9 cellular contexts compared by ENCODE assay signal in the genomic region with DNA sequence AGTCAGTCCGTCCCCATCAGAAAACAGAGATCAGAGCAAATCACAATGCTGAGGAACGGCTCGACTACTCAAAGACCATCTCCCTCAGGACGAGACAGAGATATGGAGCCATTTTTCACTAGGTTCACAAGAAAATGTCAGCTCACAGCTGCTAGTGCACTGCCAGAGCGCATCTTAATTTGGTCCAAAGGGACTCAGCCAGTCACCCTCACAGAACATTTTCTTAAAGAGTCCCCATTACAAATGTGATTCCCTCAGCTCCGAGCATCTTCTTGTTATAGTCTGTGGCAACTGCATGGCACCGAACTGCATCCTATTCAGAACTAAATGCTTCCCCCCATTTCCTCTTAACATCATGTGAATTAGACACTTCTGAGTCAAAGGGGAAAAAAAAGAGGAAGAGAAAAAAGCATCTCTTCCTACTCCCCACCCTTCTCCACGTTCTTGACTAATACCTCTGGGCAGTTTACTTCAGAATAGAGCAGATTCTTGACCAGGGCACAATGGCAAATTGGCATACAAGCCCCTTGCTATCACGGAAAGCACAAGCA.
DNase-seq lines count a peak whose midpoint lies in the region; ATAC-seq and TF ChIP-seq lines count a peak whose summit lies in the region.
"Had no signal": no experiment of that assay in that cellular context is flagged by ENCODE, and none has a peak within 500 bp of the region (broad histone marks: within the 10 kb centered on the region; RNA-seq: fewer than 3 reads in every experiment).

No MANE protein-coding gene starts in this region.

- in situ Hi-C loops in astrocyte of the cerebellum (cut with HindIII; ENCODE audit: low sequenced_read_pairs), result no loop called here

- H3K36me3 ChIP-seq in muscle layer of duodenum (ENCODE audit: control insufficient read depth in 1 of 2, insufficient read depth in 2 of 2, low read length in 2 of 2), result no peaks in the 10 kb centered on the region

- peak overlapping the region; percentile 45 for H3K4me3 ChIP-seq in AG09309 (ENCODE audit: control insufficient read depth, low read depth, low read length)
- H3K4me3 ChIP-seq in astrocyte of the cerebellum (ENCODE audit: low read depth, low read length), result peak overlapping the region; percentile 35
- peak overlapping the region; percentile 43 to 54 for H3K4me3 ChIP-seq in muscle layer of duodenum (ENCODE audit: low read depth in 1 of 2, low read length in 2 of 2)

- H3K27ac ChIP-seq in muscle layer of duodenum (ENCODE audit: low read length), result no peak overlapping the region

- DNase-seq in AG09309 (ENCODE audit: low read depth) (no peak), astrocyte of the cerebellum (ENCODE audit: low read depth) (no peak), LoVo (ENCODE audit: low spot score) (no peak)
- no peak for DNase-seq in activated T-cell treated with anti-CD3 and anti-CD28 coated beads, Interleukin-2, amount 50 U/mL, for 24 hours
- DNase-seq in activated effector memory CD4-positive, alpha-beta T cell treated with Interleukin-2 at 50 U/mL for 16 hours, result no peak

- peaks cover 10% of the 10 kb centered on the region for H3K27me3 Mint-ChIP-seq in activated T-cell treated with anti-CD3 and anti-CD28 coated beads, Interleukin-2, amount 50 U/mL, for 24 hours

- H3K36me3 Mint-ChIP-seq in activated T-cell treated with anti-CD3 and anti-CD28 coated beads, Interleukin-2, amount 50 U/mL, for 24 hours (ENCODE audit: low read depth), result no peaks in the 10 kb centered on the region
- H3K36me3 Mint-ChIP-seq: activated naive CD8-positive, alpha-beta T cell had no signal

- H3K4me1 Mint-ChIP-seq in activated T-cell treated with anti-CD3 and anti-CD28 coated beads, Interleukin-2, amount 50 U/mL, for 24 hours (ENCODE audit: low read depth), result no peaks in the 10 kb centered on the region

- H3K9me3 Mint-ChIP-seq in activated T-cell treated with anti-CD3 and anti-CD28 coated beads, Interleukin-2, amount 50 U/mL, for 24 hours, result no peaks in the 10 kb centered on the region

- no peak overlapping the region for H3K4me3 Mint-ChIP-seq in activated T-cell treated with anti-CD3 and anti-CD28 coated beads, Interleukin-2, amount 50 U/mL, for 24 hours
- H3K4me3 Mint-ChIP-seq: activated naive CD8-positive, alpha-beta T cell had no signal

- H3K27me3 ChIP-seq in muscle layer of duodenum (ENCODE audit: low read depth, low read length), result no peaks in the 10 kb centered on the region

- H3K27ac Mint-ChIP-seq in activated T-cell treated with anti-CD3 and anti-CD28 coated beads, Interleukin-2, amount 50 U/mL, for 24 hours, result no peak overlapping the region
- H3K27ac Mint-ChIP-seq: activated naive CD8-positive, alpha-beta T cell had no signal

- ATAC-seq in GM19455 (IDR thresholded peaks at IDR 0.05; ENCODE audit: unreplicated experiment) (peak; percentile 91), HG03432 (IDR thresholded peaks at IDR 0.05; ENCODE audit: unreplicated experiment) (peak; percentile 94)

- no peaks in the 10 kb centered on the region for H3K9me3 ChIP-seq in muscle layer of duodenum (ENCODE audit: control insufficient read depth in 1 of 2, low read length in 2 of 2)

- TF ChIP-seq CTCF in AG09309 (IDR thresholded peaks at IDR 0.05; ENCODE audit: control insufficient read depth, insufficient read depth, low read depth, low read length, missing control alignments), result no peak
- no peak for TF ChIP-seq CTCF in astrocyte of the cerebellum (IDR thresholded peaks at IDR 0.05; ENCODE audit: low read depth, low read length, missing control alignments)

- H3K4me1 ChIP-seq in muscle layer of duodenum (ENCODE audit: control insufficient read depth in 1 of 2, insufficient read depth in 2 of 2, low read length in 2 of 2), result peaks cover 7 to 9% of the 10 kb centered on the region in 2 donors
